Comparison of ENCODE assay signal across 8 cellular contexts in the genomic region with DNA sequence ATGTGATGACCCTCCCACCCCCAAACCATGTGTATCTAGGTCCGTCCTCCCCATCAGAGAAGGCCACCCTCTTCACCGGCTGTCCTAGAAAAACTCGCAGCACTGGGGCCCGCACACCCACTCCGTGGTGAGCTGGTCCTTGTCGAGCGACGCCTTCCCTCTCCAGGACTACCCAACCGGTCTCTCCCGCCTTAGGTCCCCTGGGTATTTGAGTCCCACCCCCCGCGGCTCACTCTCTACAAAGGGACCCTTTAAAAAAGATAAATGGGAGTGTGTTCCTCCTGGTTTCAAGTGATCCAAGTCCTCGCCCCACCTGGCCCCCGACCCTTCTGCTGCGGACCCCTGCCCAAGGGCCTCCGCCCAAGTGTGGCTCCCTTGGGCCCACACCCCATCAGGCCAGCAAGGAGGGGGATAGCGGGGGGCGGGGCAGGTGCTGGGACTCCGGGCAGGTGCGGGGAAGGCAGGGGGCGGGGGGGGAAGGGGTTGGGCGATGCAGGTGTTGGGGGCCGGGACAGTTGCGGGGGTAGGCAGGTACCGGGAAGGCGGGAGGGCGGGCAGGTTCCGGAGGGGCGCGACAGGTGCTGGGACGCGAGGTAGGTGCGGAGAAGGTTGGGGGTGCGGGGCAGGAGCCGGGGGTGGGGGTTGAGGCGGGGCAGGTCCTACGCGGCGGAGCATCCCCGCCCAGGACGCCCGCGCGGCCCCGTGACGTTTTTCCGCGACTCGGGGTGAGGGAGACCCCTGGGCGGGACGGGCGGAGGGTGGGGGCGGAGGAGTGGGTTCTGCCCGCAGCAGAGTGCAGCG. TPM values are rescaled to one million over a fixed set of nuclear protein-coding genes. Genes with fewer than 3 reads are reported as not detected.
DNase-seq lines count a peak whose midpoint lies in the region; ATAC-seq, FAIRE-seq and TF ChIP-seq lines count a peak whose summit lies in the region.

No MANE protein-coding gene starts in this region.

- TF ChIP-seq RAD21 in A549 (conservative IDR thresholded peaks at IDR 0.05 in 1 of 2, IDR thresholded peaks at IDR 0.05 in 1 of 2) = no peak

- ATAC-seq in A549 (no peak), naive B cell (ENCODE audit: low read depth in 2 of 2) (no peak), GM18867 (IDR thresholded peaks at IDR 0.05; ENCODE audit: unreplicated experiment) (no peak)

- H3K4me2 ChIP-seq in A549 = peak overlapping the region; percentile 94

- H3K4me1 Mint-ChIP-seq in MCF 10A (ENCODE audit: insufficient read depth, unreplicated experiment) (peaks cover 22% of the 10 kb centered on the region), naive B cell (peaks cover 15 to 36% (median 27%) of the 10 kb centered on the region in 3 donors)

- CTCF ChIA-PET in A549 (lab: Yijun Ruan, JAX) = interaction anchor here (1.2 to 18.5 kb wide), 2 partner anchors 13 to 24 kb away, joined by 3 to 175 read pairs; a partner anchor contains a TSS
- CTCF ChIA-PET in MCF 10A (lab: Yijun Ruan, JAX) = no interaction called here

- TF ChIP-seq POLR2A in A549 (IDR thresholded peaks at IDR 0.05; ENCODE audit: low read length) = no peak

- H3K27me3 Mint-ChIP-seq in MCF 10A (ENCODE audit: insufficient read depth, unreplicated experiment) = no peaks in the 10 kb centered on the region
- no peaks in the 10 kb centered on the region for H3K27me3 Mint-ChIP-seq in naive B cell

- no peaks in the 10 kb centered on the region for H3K9me3 ChIP-seq in A549

- no peaks in the 10 kb centered on the region for H3K9me3 Mint-ChIP-seq in MCF 10A (ENCODE audit: unreplicated experiment)
- H3K9me3 Mint-ChIP-seq in naive B cell = no peaks in the 10 kb centered on the region

- 50% methylated on average over 19 of the region's 55 CpGs for WGBS in A549 (ENCODE audit: missing lambda C conversion rate)

- no peak overlapping the region for H3K27ac Mint-ChIP-seq in MCF 10A (ENCODE audit: low read depth, unreplicated experiment)
- peak overlapping the region in 4 of 6 donors; percentile 20 to 88 (median 60) for H3K27ac Mint-ChIP-seq in naive B cell

- H3K36me3 Mint-ChIP-seq in MCF 10A (ENCODE audit: insufficient read depth, unreplicated experiment) = peaks cover 15% of the 10 kb centered on the region
- no peaks in the 10 kb centered on the region for H3K36me3 Mint-ChIP-seq in naive B cell

- intact Hi-C loops in MCF 10A (cut with micrococcal nuclease) = no loop called here

- DNase-seq in A549 (ENCODE audit: low read depth in 1 of 2, low spot score in 1 of 2) = no peak
- DNase-seq in HFF-Myc (ENCODE audit: extremely low read depth, low read depth) = no peak
- DNase-seq in MCF 10A (ENCODE audit: unreplicated experiment) = no peak
- DNase-seq in naive B cell = no peak
- DNase-seq in NCI-H2196 (lab: John Stamatoyannopoulos, UW; ENCODE audit: unreplicated experiment) = no peak
- no peak for DNase-seq in GM20000 (ENCODE audit: low spot score)
- DNase-seq in SHP77 treated with DMSO at 0.1 percent for 48 hours (lab: John Stamatoyannopoulos, UW) = no peak

- H3K4me3 Mint-ChIP-seq in MCF 10A (ENCODE audit: unreplicated experiment) (peak overlapping the region; percentile 87), naive B cell (peak overlapping the region; percentile 30 to 85 (median 69))

- BruUV-seq in MCF 10A (replicated peaks; lab: Mats Ljungman, UMichigan) = no TSS peak

- H3K4me3 ChIP-seq in A549 (peak overlapping the region; percentile 76), HFF-Myc (replicated peaks; ENCODE audit: low read depth, low read length) (peak overlapping the region; percentile 24; the same call in 1 of the 2 replicates)

- peaks cover 17% of the 10 kb centered on the region for H3K4me1 ChIP-seq in A549

- no peak for FAIRE-seq in A549 (lab: Jason Lieb, UNC)

- no peak for TF ChIP-seq EP300 in A549 (IDR thresholded peaks at IDR 0.05)

- POLR2A ChIA-PET in A549 (lab: Yijun Ruan, JAX) = interaction anchor here (0.6 to 1.2 kb wide), 6 partner anchors 9 to 121 kb away, joined by 3 to 11 read pairs (median 6); a partner anchor contains a TSS
- POLR2A ChIA-PET in MCF 10A (lab: Yijun Ruan, JAX) = interaction anchor here (0.9 to 1.4 kb wide), 6 partner anchors 13 to 53 kb away, joined by 3 to 18 read pairs (median 6); a partner anchor contains a TSS

- TF ChIP-seq CTCF in A549 (IDR thresholded peaks at IDR 0.05) = no peak
- TF ChIP-seq CTCF in HFF-Myc (IDR thresholded peaks at IDR 0.05; ENCODE audit: low read depth, low read length, missing control alignments) = no peak
- no peak for TF ChIP-seq CTCF in MCF 10A (IDR thresholded peaks at IDR 0.05; ENCODE audit: unreplicated experiment)
- no peak for TF ChIP-seq CTCF in GM20000 (IDR thresholded peaks at IDR 0.05; ENCODE audit: extremely low read depth, missing control alignments)

- peak overlapping the region; percentile 79 to 84 for H3K27ac ChIP-seq in A549

TF ChIP-seq in A549, 52 proteins besides CTCF, POLR2A, EP300 and RAD21 (continues in another document):
- TF ChIP-seq, protein P1, sequence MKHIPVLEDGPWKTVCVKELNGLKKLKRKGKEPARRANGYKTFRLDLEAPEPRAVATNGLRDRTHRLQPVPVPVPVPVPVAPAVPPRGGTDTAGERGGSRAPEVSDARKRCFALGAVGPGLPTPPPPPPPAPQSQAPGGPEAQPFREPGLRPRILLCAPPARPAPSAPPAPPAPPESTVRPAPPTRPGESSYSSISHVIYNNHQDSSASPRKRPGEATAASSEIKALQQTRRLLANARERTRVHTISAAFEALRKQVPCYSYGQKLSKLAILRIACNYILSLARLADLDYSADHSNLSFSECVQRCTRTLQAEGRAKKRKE (CRISPR knock-in tag; IDR thresholded peaks at IDR 0.05; ENCODE audit: low read depth) = no peak
- TF ChIP-seq BHLHE40 (IDR thresholded peaks at IDR 0.05; ENCODE audit: low read depth, low read length) (no peak), RARB (CRISPR knock-in tag; IDR thresholded peaks at IDR 0.05) (no peak), RFX5 (IDR thresholded peaks at IDR 0.05) (no peak), KDM5A (IDR thresholded peaks at IDR 0.05) (no peak), TFCP2L1 (CRISPR knock-in tag; IDR thresholded peaks at IDR 0.05) (no peak), ZC3H11A (IDR thresholded peaks at IDR 0.05) (no peak)
- TF ChIP-seq, protein P2, sequence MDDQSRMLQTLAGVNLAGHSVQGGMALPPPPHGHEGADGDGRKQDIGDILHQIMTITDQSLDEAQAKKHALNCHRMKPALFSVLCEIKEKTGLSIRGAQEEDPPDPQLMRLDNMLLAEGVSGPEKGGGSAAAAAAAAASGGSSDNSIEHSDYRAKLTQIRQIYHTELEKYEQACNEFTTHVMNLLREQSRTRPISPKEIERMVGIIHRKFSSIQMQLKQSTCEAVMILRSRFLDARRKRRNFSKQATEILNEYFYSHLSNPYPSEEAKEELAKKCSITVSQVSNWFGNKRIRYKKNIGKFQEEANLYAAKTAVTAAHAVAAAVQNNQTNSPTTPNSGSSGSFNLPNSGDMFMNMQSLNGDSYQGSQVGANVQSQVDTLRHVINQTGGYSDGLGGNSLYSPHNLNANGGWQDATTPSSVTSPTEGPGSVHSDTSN (IDR thresholded peaks at IDR 0.05) = no peak

RNA-seq across cellular contexts. Expression of a gene that starts 0.9 kb away (rescaled TPM):
- polyA plus RNA-seq in A549 (2011; rRNA removed) (20.7 and 23.8 TPM in 2 replicates), A549 (2017; fragmentation: RNase III; extraction: RNeasy Plus Mini Kit Qiagen cat#74134 plus additional on column Dnase treatment) (20.6 to 22.5 TPM (median 22.0 TPM) in 3 replicates), naive B cell (ENCODE audit: low read depth in 6 of 6) (10 to 100 TPM; 30.3 to 65.5 (median 40.0) TPM)
- 39.7 and 49.8 TPM in 2 replicates for polyA plus RNA-seq in A549 (2012; cell fraction: cytosol; rRNA removed)
- 268 and 290 TPM in 2 replicates for polyA plus RNA-seq in A549 (2012; cell fraction: nucleus; rRNA removed)
- 25.8 and 32.7 TPM in 2 replicates for polyA minus RNA-seq in A549 (2011; rRNA and poly(A)+ RNA removed)
- 88.9 and 125 TPM in 2 replicates for total RNA-seq in MCF 10A (2022)

RNA-seq across cellular contexts. Expression of a gene that starts 14.2 kb away (rescaled TPM):
- 16.0 and 19.6 TPM in 2 replicates for polyA plus RNA-seq in A549 (2011; rRNA removed)
- polyA plus RNA-seq in A549 (2012; cell fraction: cytosol; rRNA removed) = 42.7 and 47.2 TPM in 2 replicates
- polyA plus RNA-seq in A549 (2012; cell fraction: nucleus; rRNA removed) = 66.6 and 82.2 TPM in 2 replicates
- 35.7 to 38.7 TPM (median 37.5 TPM) in 3 replicates for polyA plus RNA-seq in A549 (2017; fragmentation: RNase III; extraction: RNeasy Plus Mini Kit Qiagen cat#74134 plus additional on column Dnase treatment)
- polyA minus RNA-seq in A549 (2011; rRNA and poly(A)+ RNA removed) = 14.8 and 16.1 TPM in 2 replicates
- total RNA-seq in MCF 10A (2022) = 42.9 and 51.9 TPM in 2 replicates
- polyA plus RNA-seq in naive B cell (ENCODE audit: low read depth in 6 of 6) = 10 to 100 TPM in 1 of 6 donors, 1 to 10 TPM in 5; 4.2 to 13.3 (median 7.2) TPM

RNA-seq across cellular contexts. Expression of a gene that starts 14.3 kb away (rescaled TPM):
- polyA plus RNA-seq in A549 (2011; rRNA removed) = 33.6 and 41.3 TPM in 2 replicates
- polyA plus RNA-seq in A549 (2012; cell fraction: cytosol; rRNA removed) = 47.5 and 56.3 TPM in 2 replicates
- polyA plus RNA-seq in A549 (2012; cell fraction: nucleus; rRNA removed) = 181 and 185 TPM in 2 replicates
- polyA plus RNA-seq in A549 (2017; fragmentation: RNase III; extraction: RNeasy Plus Mini Kit Qiagen cat#74134 plus additional on column Dnase treatment) = 45.6 to 52.9 TPM (median 48.0 TPM) in 3 replicates
- polyA minus RNA-seq in A549 (2011; rRNA and poly(A)+ RNA removed) = 68.5 and 82.6 TPM in 2 replicates
- 77.2 and 79.7 TPM in 2 replicates for total RNA-seq in MCF 10A (2022)
- 10 to 100 TPM in 5 of 6 donors, 1 to 10 TPM in 1; 6.7 to 45.0 (median 31.5) TPM for polyA plus RNA-seq in naive B cell (ENCODE audit: low read depth in 6 of 6)

RNA-seq across cellular contexts. Expression of a gene that starts 25.8 kb away (rescaled TPM):
- polyA plus RNA-seq in A549 (2011; rRNA removed) = 26.7 and 28.2 TPM in 2 replicates
- 43.3 and 46.0 TPM in 2 replicates for polyA plus RNA-seq in A549 (2012; cell fraction: cytosol; rRNA removed)
- polyA plus RNA-seq in A549 (2012; cell fraction: nucleus; rRNA removed) = 131 and 139 TPM in 2 replicates
- 28.8 to 35.2 TPM (median 33.4 TPM) in 3 replicates for polyA plus RNA-seq in A549 (2017; fragmentation: RNase III; extraction: RNeasy Plus Mini Kit Qiagen cat#74134 plus additional on column Dnase treatment)
- 18.9 and 20.0 TPM in 2 replicates for polyA minus RNA-seq in A549 (2011; rRNA and poly(A)+ RNA removed)
- 45.7 and 46.4 TPM in 2 replicates for total RNA-seq in MCF 10A (2022)
- polyA plus RNA-seq in naive B cell (ENCODE audit: low read depth in 6 of 6) = 10 to 100 TPM; 19.1 to 53.9 (median 32.6) TPM

RNA-seq across cellular contexts. Expression of a gene that starts 52.9 kb away (rescaled TPM):
- polyA plus RNA-seq in A549 (2011; rRNA removed) = 19.2 and 19.7 TPM in 2 replicates
- polyA plus RNA-seq in A549 (2012; cell fraction: cytosol; rRNA removed) = 106 and 120 TPM in 2 replicates
- 47.7 and 82.7 TPM in 2 replicates for polyA plus RNA-seq in A549 (2012; cell fraction: nucleus; rRNA removed)
- 51.0 to 54.4 TPM (median 52.4 TPM) in 3 replicates for polyA plus RNA-seq in A549 (2017; fragmentation: RNase III; extraction: RNeasy Plus Mini Kit Qiagen cat#74134 plus additional on column Dnase treatment)
- 4.2 and 6.5 TPM in 2 replicates for polyA minus RNA-seq in A549 (2011; rRNA and poly(A)+ RNA removed)
- total RNA-seq in MCF 10A (2022) = 37.6 and 43.0 TPM in 2 replicates
- 10 to 100 TPM; 13.7 to 21.6 (median 19.9) TPM for polyA plus RNA-seq in naive B cell (ENCODE audit: low read depth in 6 of 6)
